8 cellular contexts compared by ENCODE assay signal in genomic region chr6:124963416-124964083, GRCh38.
DNase-seq lines count a peak whose midpoint lies in the region; ATAC-seq and TF ChIP-seq lines count a peak whose summit lies in the region.

No MANE protein-coding gene starts in this region.

- peak overlapping the region; percentile 76 to 96 for H3K4me3 ChIP-seq in muscle layer of colon (ENCODE audit: low read depth in 1 of 2, low read length in 2 of 2)

- TF ChIP-seq CTCF in GM20000 (IDR thresholded peaks at IDR 0.05; ENCODE audit: extremely low read depth, missing control alignments) = no peak

- no peaks in the 10 kb centered on the region for H3K9me3 ChIP-seq in muscle layer of colon (ENCODE audit: low read length)

- DNase-seq in GM20000 (ENCODE audit: low spot score) (peak; percentile 15), RKO (ENCODE audit: low spot score) (peak; percentile 38), epithelial cell of prostate (ENCODE audit: low read depth, low spot score) (no peak)
- no peak for DNase-seq in stimulated activated naive CD4-positive, alpha-beta T cell treated with Interleukin-2 at 50 U/mL for 16 hours (lab: John Stamatoyannopoulos, UW)

- ATAC-seq in HG03378 (IDR thresholded peaks at IDR 0.05; ENCODE audit: unreplicated experiment) (no peak), HG02840 (IDR thresholded peaks at IDR 0.05; ENCODE audit: low FRiP score, unreplicated experiment) (no peak), GM19023 (IDR thresholded peaks at IDR 0.05; ENCODE audit: unreplicated experiment) (no peak)

- peak overlapping the region; percentile 57 for H3K9ac ChIP-seq in muscle layer of colon (ENCODE audit: low read length)

- H3K4me1 ChIP-seq in muscle layer of colon (ENCODE audit: insufficient read depth, low read length) = peaks cover 48% of the 10 kb centered on the region

- H3K27ac ChIP-seq in epithelial cell of prostate (peak overlapping the region; percentile 89), muscle layer of colon (ENCODE audit: low read depth, low read length) (peak overlapping the region; percentile 98)

- no peaks in the 10 kb centered on the region for H3K27me3 ChIP-seq in muscle layer of colon (ENCODE audit: control insufficient read depth in 1 of 2, insufficient read depth in 2 of 2, low read length in 2 of 2)

- H3K36me3 ChIP-seq in muscle layer of colon (ENCODE audit: insufficient read depth, low read length) = no peaks in the 10 kb centered on the region

Comparison
In these comparisons a context has a peak if more than half of its experiments do, and no peak if none do; other contexts are left out.
1. DNase-seq: peak in GM20000 (single experiment) and RKO (single experiment); none in epithelial cell of prostate (single experiment) and stimulated activated naive CD4-positive, alpha-beta T cell treated with Interleukin-2 at 50 U/mL for 16 hours (single experiment).